27 cellular contexts compared by ENCODE assay signal in the genomic region with DNA sequence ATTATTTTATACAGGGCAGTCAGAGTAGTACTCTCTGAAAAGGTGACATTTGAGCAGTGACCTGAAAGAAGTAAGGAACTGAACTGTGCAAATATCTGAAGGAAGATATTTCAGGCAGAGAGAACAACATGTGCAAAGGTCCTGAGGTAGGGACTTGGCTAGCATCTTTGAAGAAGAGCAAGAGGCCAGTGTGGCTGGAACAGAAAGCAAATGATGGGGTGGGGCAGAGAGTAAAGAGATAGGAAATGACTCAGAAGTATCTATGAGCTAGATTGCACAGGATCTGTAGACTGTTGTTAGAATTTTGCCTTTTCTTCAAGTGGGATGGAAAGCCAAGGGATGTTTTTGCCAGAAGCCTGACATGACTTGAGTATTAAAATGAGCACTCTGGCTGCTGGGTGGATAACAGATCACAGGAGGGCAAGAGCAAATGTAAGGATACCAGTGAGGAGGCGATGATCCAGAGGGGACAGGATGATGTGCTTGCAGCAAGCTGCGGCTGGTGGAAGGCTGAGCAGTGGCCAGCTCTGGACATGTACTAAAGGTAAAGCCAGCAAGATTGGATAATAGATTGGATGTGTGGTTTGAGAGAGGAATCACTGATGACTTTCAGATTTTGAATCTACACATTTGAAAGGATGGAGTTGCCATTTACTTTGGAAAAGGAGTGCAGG. TPM values are rescaled to one million over a fixed set of nuclear protein-coding genes. Genes with fewer than 3 reads are reported as not detected.
DNase-seq lines count a peak whose midpoint lies in the region; ATAC-seq and TF ChIP-seq lines count a peak whose summit lies in the region.
"Had no signal": no experiment of that assay in that cellular context is flagged by ENCODE, and none has a peak within 500 bp of the region (broad histone marks: within the 10 kb centered on the region; RNA-seq: fewer than 3 reads in every experiment).

No MANE protein-coding gene starts in this region.

- WGBS in mammary epithelial cell (ENCODE audit: low coverage, missing lambda C conversion rate) = 94% methylated on average over 2 of the region's 2 CpGs

- POLR2A ChIA-PET in MCF 10A (lab: Yijun Ruan, JAX) = no interaction called here

- ATAC-seq in RWPE2 (ENCODE audit: low read depth) = 0 out of 3 replicates have a peak, but pooled peaks have one; percentile 19
- no peak for ATAC-seq in GM19035 (IDR thresholded peaks at IDR 0.05; ENCODE audit: unreplicated experiment)
- ATAC-seq in HG02840 (IDR thresholded peaks at IDR 0.05; ENCODE audit: low FRiP score, unreplicated experiment) = no peak
- ATAC-seq: HCT116, HepG2, PC-3 had no signal

- H3K9me3 ChIP-seq in mammary epithelial cell (replicated peaks; ENCODE audit: insufficient read depth, low read length) (no peaks in the 10 kb centered on the region), RWPE2 (ENCODE audit: severe bottlenecking) (no peaks in the 10 kb centered on the region)
- H3K9me3 ChIP-seq: BLaER1, MG63, SJSA1 had no signal

- H3K79me2 ChIP-seq in mammary epithelial cell (ENCODE audit: insufficient read depth, low read length) = no peaks in the 10 kb centered on the region

- no peak for TF ChIP-seq CTCF in mammary epithelial cell (conservative IDR thresholded peaks at IDR 0.05 in 1 of 2, IDR thresholded peaks at IDR 0.05 in 1 of 2; ENCODE audit: extremely low read depth in 1 of 2, insufficient read depth in 1 of 2, low read depth in 1 of 2, low read length in 2 of 2)
- no peak for TF ChIP-seq CTCF in MCF 10A (IDR thresholded peaks at IDR 0.05; ENCODE audit: unreplicated experiment)
- TF ChIP-seq CTCF in RWPE2 (IDR thresholded peaks at IDR 0.05; ENCODE audit: poor library complexity, severe bottlenecking) = no peak

- DNase-seq in mammary epithelial cell = peak; percentile 19
- no peak for DNase-seq in MCF 10A (ENCODE audit: unreplicated experiment)
- DNase-seq in RWPE2 (ENCODE audit: low spot score) = no peak
- peak; percentile 4 for DNase-seq in epidermal melanocyte (ENCODE audit: insufficient read length, low spot score)
- DNase-seq in DMS153 (lab: John Stamatoyannopoulos, UW) = no peak
- DNase-seq: CD4-positive, alpha-beta T cell; COR-L47; DMS79; EL; GF-D8; Kasumi-1; MG63; NCI-H1105 treated with DMSO at 0.1 percent for 48 hours; NCI-H146; NCI-H2029; NCI-H446; NCI-H524 treated with DMSO at 0.1 percent for 48 hours; NCI-H774; NK-92 treated with Interleukin-12 subunit alpha and Interleukin-12 subunit beta, amount 100 ng/mL, for 24 hours; PC-3; Right ventricle myocardium superior had no signal

- H3K4me3 ChIP-seq in mammary epithelial cell (replicated peaks in 1 of 3; ENCODE audit: insufficient read depth in 1 of 3, low read depth in 2 of 3, low read length in 3 of 3) (no peak overlapping the region), RWPE2 (ENCODE audit: severe bottlenecking) (no peak overlapping the region)
- H3K4me3 ChIP-seq: BLaER1, MG63, SJSA1 had no signal

- CTCF ChIA-PET in mammary epithelial cell (lab: Charles Lee; ENCODE audit: low non-redundant PET) (no interaction called here), MCF 10A (lab: Yijun Ruan, JAX) (interaction anchor here (0.6 to 1.5 kb wide), 4 partner anchors 9 to 694 kb away, joined by 3 to 4 read pairs (median 4); no protein-coding TSS in a partner anchor)

- H3K27ac ChIP-seq in mammary epithelial cell (ENCODE audit: insufficient read depth, low read depth, low read length) = no peak overlapping the region
- no peak overlapping the region for H3K27ac ChIP-seq in RWPE2 (ENCODE audit: poor library complexity, severe bottlenecking)
- H3K27ac ChIP-seq: BLaER1, SJSA1 had no signal

- H3K27me3 Mint-ChIP-seq in MCF 10A (ENCODE audit: insufficient read depth, unreplicated experiment) = peaks cover 5% of the 10 kb centered on the region
- H3K27me3 Mint-ChIP-seq: CD4-positive, alpha-beta T cell had no signal

- H3K9ac ChIP-seq in mammary epithelial cell (ENCODE audit: insufficient read depth, low read length) = no peak overlapping the region
- H3K9ac ChIP-seq: BLaER1 had no signal

- H4K20me1 ChIP-seq in mammary epithelial cell (ENCODE audit: insufficient read depth, low read length) = no peaks in the 10 kb centered on the region
- H4K20me1 ChIP-seq: BLaER1 had no signal

- intact Hi-C loops in mammary epithelial cell (cut with micrococcal nuclease) = no loop called here
- intact Hi-C loops in MCF 10A (cut with micrococcal nuclease) = no loop called here

- no peak overlapping the region for H3K4me3 Mint-ChIP-seq in MCF 10A (ENCODE audit: unreplicated experiment)
- H3K4me3 Mint-ChIP-seq: CD4-positive, alpha-beta T cell had no signal

- no peak overlapping the region for H3K27ac Mint-ChIP-seq in MCF 10A (ENCODE audit: low read depth, unreplicated experiment)
- H3K27ac Mint-ChIP-seq: CD4-positive, alpha-beta T cell had no signal

- dilution Hi-C loops in mammary epithelial cell (cut with HindIII; ENCODE audit: low sequenced_read_pairs) = no loop called here

- H3K27me3 ChIP-seq in mammary epithelial cell (ENCODE audit: insufficient read depth, low read length) = no peaks in the 10 kb centered on the region
- no peaks in the 10 kb centered on the region for H3K27me3 ChIP-seq in RWPE2 (ENCODE audit: insufficient read depth, poor library complexity, severe bottlenecking)
- H3K27me3 ChIP-seq: BLaER1, MG63, SJSA1 had no signal

- no TSS peak for BruUV-seq in mammary epithelial cell (replicated peaks; lab: Mats Ljungman, UMichigan)
- no TSS peak for BruUV-seq in MCF 10A (replicated peaks; lab: Mats Ljungman, UMichigan)

- H3K4me2 ChIP-seq in mammary epithelial cell (ENCODE audit: insufficient read depth, low read depth, low read length) = no peak overlapping the region
- H3K4me2 ChIP-seq: BLaER1 had no signal

- no peak overlapping the region for H2AFZ ChIP-seq in mammary epithelial cell (ENCODE audit: low read depth, low read length)

- no peaks in the 10 kb centered on the region for H3K36me3 Mint-ChIP-seq in MCF 10A (ENCODE audit: insufficient read depth, unreplicated experiment)

- H3K36me3 ChIP-seq in mammary epithelial cell (ENCODE audit: insufficient read depth, low read length) (no peaks in the 10 kb centered on the region), RWPE2 (ENCODE audit: low read depth) (no peaks in the 10 kb centered on the region)
- H3K36me3 ChIP-seq: BLaER1, MG63, SJSA1 had no signal

- H3K4me1 ChIP-seq in mammary epithelial cell (ENCODE audit: insufficient read depth, low read length) (no peaks in the 10 kb centered on the region), RWPE2 (ENCODE audit: insufficient read depth, poor library complexity, severe bottlenecking) (no peaks in the 10 kb centered on the region)
- H3K4me1 ChIP-seq: SJSA1 had no signal

- no peaks in the 10 kb centered on the region for H3K9me3 Mint-ChIP-seq in MCF 10A (ENCODE audit: unreplicated experiment)
- H3K9me3 Mint-ChIP-seq: CD4-positive, alpha-beta T cell had no signal

- H3K4me1 Mint-ChIP-seq in MCF 10A (ENCODE audit: insufficient read depth, unreplicated experiment) = no peaks in the 10 kb centered on the region

- in situ Hi-C loops in mammary epithelial cell (cut with MboI; ENCODE audit: low sequenced_read_pairs in 2 of 2) = loop anchor here (10.0 to 25.0 kb wide), 4 partner anchors 169 to 994 kb away; no protein-coding TSS in a partner anchor

RNA-seq across cellular contexts. Expression of a gene that starts 33.2 kb away (rescaled TPM):
- total RNA-seq in mammary epithelial cell (10 to 100 TPM; 32.5 to 36.5 TPM), MCF 10A (2022) (30.5 and 41.3 TPM in 2 replicates)
- 23.8 TPM for polyA plus RNA-seq in mammary epithelial cell
- polyA minus RNA-seq in mammary epithelial cell = 98.7 TPM

Comparison
In these comparisons a context has a peak if more than half of its experiments do, and no peak if none do; other contexts are left out.
1. DNase-seq: peak in mammary epithelial cell (single experiment) and epidermal melanocyte (single experiment); none in MCF 10A (single experiment), RWPE2 (single experiment) and DMS153 (single experiment).